In the genomic region with DNA sequence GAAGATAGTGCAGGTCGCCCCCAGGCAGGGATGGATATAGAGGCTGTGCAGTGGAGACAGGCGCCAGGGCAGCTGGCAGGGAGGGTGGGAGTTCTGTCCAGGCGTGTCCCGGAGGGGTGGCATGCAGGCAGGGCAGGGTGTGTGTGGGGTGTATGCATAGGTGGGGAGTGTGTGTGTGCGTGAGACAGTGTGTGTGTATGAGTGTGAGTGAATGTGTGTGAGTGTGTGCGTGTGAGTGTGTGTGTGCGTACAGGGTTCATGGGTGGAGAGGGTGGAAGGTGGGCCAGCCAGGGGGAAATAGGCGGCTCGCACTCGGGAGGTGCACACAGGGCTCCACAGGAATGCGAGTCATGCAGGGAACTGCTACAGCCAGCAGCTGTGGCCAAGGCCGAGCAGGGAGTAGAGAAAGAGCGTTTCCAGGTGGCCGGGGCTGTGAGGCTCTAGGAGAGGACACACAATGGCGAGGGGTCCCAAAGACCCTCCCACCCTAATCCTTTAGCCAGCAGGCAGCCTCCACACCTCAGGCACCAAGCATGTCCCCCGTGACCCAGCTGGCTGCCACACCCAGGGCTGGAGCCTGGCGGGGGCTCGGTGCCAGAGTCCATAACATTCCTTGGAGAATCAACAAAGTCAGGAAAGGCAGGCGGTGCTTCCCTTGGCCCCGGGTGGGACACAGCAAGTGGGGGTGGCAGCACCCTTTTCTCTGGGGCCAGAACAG, we compare ENCODE assay signal across 12 cellular contexts. TPM values are rescaled to one million over a fixed set of nuclear protein-coding genes. Genes with fewer than 3 reads are reported as not detected.
DNase-seq lines count a peak whose midpoint lies in the region; ATAC-seq and TF ChIP-seq lines count a peak whose summit lies in the region.
"Had no signal": no experiment of that assay in that cellular context is flagged by ENCODE, and none has a peak within 500 bp of the region (broad histone marks: within the 10 kb centered on the region; RNA-seq: fewer than 3 reads in every experiment).

No MANE protein-coding gene starts in this region.

- H3K9me3 ChIP-seq in SJSA1 (replicated peaks) (no peaks in the 10 kb centered on the region), gastroesophageal sphincter (no peaks in the 10 kb centered on the region), trophoblast cell (ENCODE audit: insufficient read depth, low read depth, low read length) (no peaks in the 10 kb centered on the region)

- H2BK5ac ChIP-seq in trophoblast cell (ENCODE audit: low read depth, low read length, poor library complexity): peak overlapping the region; percentile 28

- no peak overlapping the region for H2AFZ ChIP-seq in trophoblast cell (ENCODE audit: insufficient read depth, low read length, poor library complexity)

- DNase-seq in EL: peak; percentile 54
- peak in 1 of 2 experiments; percentile 56 for DNase-seq in SJSA1 (ENCODE audit: low read depth in 1 of 2, low spot score in 2 of 2)
- peak; percentile 33 to 58 for DNase-seq in trophoblast cell
- no peak for DNase-seq in activated T-cell treated with anti-CD3 and anti-CD28 coated beads, Interleukin-2, amount 50 U/mL, for 1 hour
- DNase-seq in amniotic stem cell (lab: John Stamatoyannopoulos, UW): no peak
- DNase-seq: activated naive CD8-positive, alpha-beta T cell treated with anti-CD3 and anti-CD28 coated beads, Interleukin-2, amount 50 U/mL, for 24 hours; immature natural killer cell; T-cell had no signal

- H2BK120ac ChIP-seq in trophoblast cell (ENCODE audit: insufficient read depth, low read length, poor library complexity): peak overlapping the region; percentile 33

- peak overlapping the region; percentile 56 for H4K91ac ChIP-seq in trophoblast cell (ENCODE audit: low read depth, low read length)

- peak; percentile 30 for ATAC-seq in gastroesophageal sphincter
- ATAC-seq in GM21390 (IDR thresholded peaks at IDR 0.05; ENCODE audit: unreplicated experiment): no peak
- ATAC-seq in GM19035 (IDR thresholded peaks at IDR 0.05; ENCODE audit: unreplicated experiment): no peak
- ATAC-seq: activated naive CD8-positive, alpha-beta T cell treated with anti-CD3 and anti-CD28 coated beads, Interleukin-2, amount 50 U/mL, for 24 hours; T-cell had no signal

- no peak overlapping the region for H4K8ac ChIP-seq in trophoblast cell (ENCODE audit: low read depth, low read length)

- no peak overlapping the region for H3K23ac ChIP-seq in trophoblast cell (ENCODE audit: low read length)

- peaks cover 4% of the 10 kb centered on the region for H3K79me2 ChIP-seq in trophoblast cell (ENCODE audit: control insufficient read depth, insufficient read depth, low read length, poor library complexity)

- H3K4ac ChIP-seq in trophoblast cell (ENCODE audit: low read depth, low read length): no peak overlapping the region

- no peak overlapping the region for H4K12ac ChIP-seq in trophoblast cell (ENCODE audit: low read depth, low read length)

- TF ChIP-seq EP300 in gastroesophageal sphincter (IDR thresholded peaks at IDR 0.05): no peak

- no peak overlapping the region for H3K9ac ChIP-seq in trophoblast cell (ENCODE audit: low read length)
- H3K9ac ChIP-seq: KMS-11 had no signal

- H3K36me3 ChIP-seq in SJSA1: peaks cover 3% of the 10 kb centered on the region
- no peaks in the 10 kb centered on the region for H3K36me3 ChIP-seq in gastroesophageal sphincter
- no peaks in the 10 kb centered on the region for H3K36me3 ChIP-seq in trophoblast cell (ENCODE audit: control insufficient read depth in 1 of 2, insufficient read depth in 2 of 2, low read length in 2 of 2)

- peak overlapping the region; percentile 15 for H3K18ac ChIP-seq in trophoblast cell (ENCODE audit: low read length)

- H3K27me3 ChIP-seq in SJSA1 (replicated peaks) (no peaks in the 10 kb centered on the region), gastroesophageal sphincter (no peaks in the 10 kb centered on the region), trophoblast cell (ENCODE audit: insufficient read depth, low read length) (no peaks in the 10 kb centered on the region)

- peaks cover 27% of the 10 kb centered on the region for H3K79me1 ChIP-seq in trophoblast cell (ENCODE audit: low read length)

- H3K4me3 ChIP-seq in SJSA1: no peak overlapping the region
- peak overlapping the region in 1 of 2 donors; percentile 29 for H3K4me3 ChIP-seq in gastroesophageal sphincter
- H3K4me3 ChIP-seq in trophoblast cell (ENCODE audit: low read depth, low read length): no peak overlapping the region

- 28 to 31% methylated on average over 10 to 14 of the region's 20 CpGs for WGBS in gastroesophageal sphincter (ENCODE audit: low coverage in 1 of 2), 2 donors
- no CpG with 5 or more reads among the region's 20 CpGs for WGBS in trophoblast cell (ENCODE audit: extremely low coverage, insufficient coverage, insufficient read length)

- no peak for TF ChIP-seq CTCF in gastroesophageal sphincter (IDR thresholded peaks at IDR 0.05)

- H3K27ac ChIP-seq in SJSA1: peak overlapping the region; percentile 59
- peak overlapping the region; percentile 51 to 100 (median 98) for H3K27ac ChIP-seq in gastroesophageal sphincter
- peak overlapping the region; percentile 29 for H3K27ac ChIP-seq in trophoblast cell (ENCODE audit: low read depth, low read length)
- H3K27ac ChIP-seq: KMS-11 had no signal

- H2AK5ac ChIP-seq in trophoblast cell (ENCODE audit: low read length): peak overlapping the region; percentile 40

- H3K14ac ChIP-seq in trophoblast cell (ENCODE audit: low read length): peak overlapping the region; percentile 59

- peak overlapping the region; percentile 20 for H2BK12ac ChIP-seq in trophoblast cell (ENCODE audit: low read length)

- peaks cover 64% of the 10 kb centered on the region for H3K4me1 ChIP-seq in SJSA1 (replicated peaks)
- peaks cover 0 to 81% (median 45%) of the 10 kb centered on the region in 3 donors for H3K4me1 ChIP-seq in gastroesophageal sphincter
- peaks cover 46 to 51% of the 10 kb centered on the region in 2 experiments for H3K4me1 ChIP-seq in trophoblast cell (ENCODE audit: control insufficient read depth in 1 of 2, insufficient read depth in 2 of 2, low read length in 2 of 2)

- no peak overlapping the region for H3K4me2 ChIP-seq in trophoblast cell (ENCODE audit: low read length)
- H3K4me2 ChIP-seq: KMS-11 had no signal

- TF ChIP-seq POLR2A in gastroesophageal sphincter (IDR thresholded peaks at IDR 0.05): no peak

RNA-seq across cellular contexts. Expression of gene PLCD3, which starts 4.6 kb away (rescaled TPM):
- total RNA-seq in SJSA1 (2014; rRNA removed; shearing (Covaris generic)): 17.5 and 92.5 TPM in 2 replicates
- 100 to 1,000 TPM in 2 of 4 donors, 10 to 100 TPM in 2; 50.4 to 147 (median 81.8) TPM for total RNA-seq in gastroesophageal sphincter
- polyA plus RNA-seq in trophoblast cell (2013): 53.9 and 61.0 TPM in 2 replicates

RNA-seq across cellular contexts. Expression of gene ACBD4, which starts 7.7 kb away (rescaled TPM):
- 0.89 and 1.6 TPM in 2 replicates for total RNA-seq in SJSA1 (2014; rRNA removed; shearing (Covaris generic))
- 10 to 100 TPM; 15.0 to 28.8 (median 23.5) TPM for total RNA-seq in gastroesophageal sphincter
- polyA plus RNA-seq in trophoblast cell (2013): 3.8 TPM in 2 replicates

RNA-seq across cellular contexts. Expression of gene HEXIM1, which starts 20.5 kb away (rescaled TPM):
- 7.2 and 7.3 TPM in 2 replicates for total RNA-seq in SJSA1 (2014; rRNA removed; shearing (Covaris generic))
- total RNA-seq in gastroesophageal sphincter: 10 to 100 TPM; 48.3 to 56.3 (median 53.8) TPM
- polyA plus RNA-seq in trophoblast cell (2013): 108 and 114 TPM in 2 replicates

RNA-seq across cellular contexts. Expression of gene HEXIM2, which starts 33.9 kb away (rescaled TPM):
- total RNA-seq in SJSA1 (2014; rRNA removed; shearing (Covaris generic)): 8.0 and 10.0 TPM in 2 replicates
- 10 to 100 TPM in 1 of 4 donors, 1 to 10 TPM in 3; 3.8 to 11.1 (median 8.6) TPM for total RNA-seq in gastroesophageal sphincter
- 4.2 and 4.3 TPM in 2 replicates for polyA plus RNA-seq in trophoblast cell (2013)

Comparison
In these comparisons a context has a peak if more than half of its experiments do, and no peak if none do; other contexts are left out.
1. DNase-seq: peak in EL (single experiment) and trophoblast cell (2 of 2); none in activated T-cell treated with anti-CD3 and anti-CD28 coated beads, Interleukin-2, amount 50 U/mL, for 1 hour (single experiment) and amniotic stem cell (single experiment).
2. H3K27ac ChIP-seq: peak in every context shown above with its lines; median percentile 98 in gastroesophageal sphincter; 59 in SJSA1; 29 in trophoblast cell.